ENCODE assay signal across 25 cellular contexts in the genomic region with DNA sequence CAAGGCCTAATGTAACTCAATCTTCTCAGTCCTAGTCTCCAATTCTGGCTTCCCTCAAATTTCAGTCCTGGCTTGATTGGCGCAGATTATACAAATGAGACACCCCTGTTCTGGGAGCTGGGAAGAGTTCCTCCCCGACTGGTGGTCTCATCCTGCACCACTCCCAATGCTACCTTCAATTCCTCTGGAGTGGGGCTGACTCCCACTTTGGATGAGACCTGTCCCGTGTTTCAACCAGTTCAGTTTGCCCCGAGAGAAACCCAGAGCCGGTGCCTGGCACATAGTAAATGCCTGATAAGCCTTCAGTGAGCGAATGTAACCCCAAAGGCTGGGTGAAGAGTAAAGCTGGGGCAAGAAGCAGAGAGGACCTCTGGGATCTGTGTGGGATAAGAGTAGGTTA. TPM values are rescaled to one million over a fixed set of nuclear protein-coding genes. Genes with fewer than 3 reads are reported as not detected.
DNase-seq lines count a peak whose midpoint lies in the region; ATAC-seq and TF ChIP-seq lines count a peak whose summit lies in the region.
"Had no signal": no experiment of that assay in that cellular context is flagged by ENCODE, and none has a peak within 500 bp of the region (broad histone marks: within the 10 kb centered on the region; RNA-seq: fewer than 3 reads in every experiment).

No MANE protein-coding gene starts in this region.

- H3K4me1 Mint-ChIP-seq in GM23338: peaks cover 4% of the 10 kb centered on the region

- H3K79me2 ChIP-seq in GM23338 (replicated peaks; ENCODE audit: insufficient read depth): no peaks in the 10 kb centered on the region
- no peaks in the 10 kb centered on the region for H3K79me2 ChIP-seq in OCI-LY7 (ENCODE audit: insufficient read depth, low read depth, low read length)

- intact Hi-C loops in left ventricle myocardium inferior (cut with micrococcal nuclease) (no loop called here), OCI-LY7 (cut with micrococcal nuclease; ENCODE audit: unreplicated experiment) (no loop called here)

- H2AFZ ChIP-seq in GM23338: no peak overlapping the region
- H2AFZ ChIP-seq in OCI-LY7 (ENCODE audit: low read length): no peak overlapping the region
- H2AFZ ChIP-seq: GM23248 had no signal

- DNase-seq in right atrium auricular region (ENCODE audit: low spot score): no peak
- DNase-seq in left ventricle myocardium inferior: no peak
- DNase-seq in GM23338 (ENCODE audit: low spot score): no peak
- no peak for DNase-seq in OCI-LY7 (ENCODE audit: low spot score)
- no peak for DNase-seq in NCI-H2196 (lab: John Stamatoyannopoulos, UW; ENCODE audit: unreplicated experiment)
- DNase-seq: AML-193; BE2C; CD4-positive, alpha-beta T cell; CD8-positive, alpha-beta memory T cell; DMS 273 treated with DMSO at 0.1 percent for 48 hours; DMS79; EL; GDM1; GM23248; H9 had no signal

- H3K9me2 ChIP-seq in GM23338 (ENCODE audit: insufficient read depth) (no peaks in the 10 kb centered on the region), OCI-LY7 (ENCODE audit: insufficient read depth, low read length) (no peaks in the 10 kb centered on the region)

- H3K27ac ChIP-seq in right atrium auricular region (peak overlapping the region; percentile 46 to 75), left ventricle myocardium inferior (replicated peaks) (no peak overlapping the region), angular gyrus (ENCODE audit: low read depth, low read length) (peak overlapping the region; percentile 92), cingulate gyrus (ENCODE audit: low read depth, low read length) (peak overlapping the region; percentile 54), temporal lobe (ENCODE audit: low read depth, low read length) (peak overlapping the region; percentile 41), GM23338 (ENCODE audit: low read depth) (no peak overlapping the region), OCI-LY7 (ENCODE audit: low read depth, low read length, poor library complexity, severe bottlenecking) (no peak overlapping the region)
- H3K27ac ChIP-seq: 22Rv1; BLaER1 treated with 17β-estradiol and CSF1 and Interleukin-3, amounts not matched to agents 10 nM and 100 nM; GM23248 had no signal

- H3K27me3 ChIP-seq in right atrium auricular region (no peaks in the 10 kb centered on the region), left ventricle myocardium inferior (ENCODE audit: low read depth) (no peaks in the 10 kb centered on the region), GM23338 (ENCODE audit: insufficient read depth) (no peaks in the 10 kb centered on the region)
- H3K27me3 ChIP-seq: BE2C had no signal

- H3K4me2 ChIP-seq in GM23338 (no peak overlapping the region), OCI-LY7 (ENCODE audit: low read length) (no peak overlapping the region)
- H3K4me2 ChIP-seq: BLaER1 treated with 17β-estradiol and CSF1 and Interleukin-3, amounts not matched to agents 10 nM and 100 nM had no signal

- no TSS peak for BruUV-seq in OCI-LY7 (replicated peaks; lab: Mats Ljungman, UMichigan)

- no peaks in the 10 kb centered on the region for H3K4me1 ChIP-seq in right atrium auricular region
- peaks cover 8% of the 10 kb centered on the region for H3K4me1 ChIP-seq in left ventricle myocardium inferior
- H3K4me1 ChIP-seq in GM23338 (ENCODE audit: insufficient read depth): no peaks in the 10 kb centered on the region
- peaks cover 5% of the 10 kb centered on the region for H3K4me1 ChIP-seq in OCI-LY7 (ENCODE audit: insufficient read depth, low read length, poor library complexity, severe bottlenecking)

- no peak overlapping the region for H3K4me3 ChIP-seq in right atrium auricular region
- H3K4me3 ChIP-seq in left ventricle myocardium inferior: no peak overlapping the region
- H3K4me3 ChIP-seq in GM23338: no peak overlapping the region
- no peak overlapping the region for H3K4me3 ChIP-seq in OCI-LY7 (ENCODE audit: low read depth, low read length, poor library complexity, severe bottlenecking)
- H3K4me3 ChIP-seq: BLaER1 treated with 17β-estradiol and CSF1 and Interleukin-3, amounts not matched to agents 10 nM and 100 nM; GM12878; GM23248 had no signal

- ATAC-seq in GM23338: no peak
- ATAC-seq: GM12878, HCT116 had no signal

- no peak for TF ChIP-seq CTCF in right atrium auricular region (IDR thresholded peaks at IDR 0.05)
- no peak for TF ChIP-seq CTCF in left ventricle myocardium inferior (IDR thresholded peaks at IDR 0.05; ENCODE audit: borderline replicate concordance)
- no peak for TF ChIP-seq CTCF in GM23338 (conservative IDR thresholded peaks at IDR 0.05; ENCODE audit: low read depth in 2 of 2)
- TF ChIP-seq CTCF in OCI-LY7 (conservative IDR thresholded peaks at IDR 0.05; ENCODE audit: low read length): no peak

- H3K9me3 Mint-ChIP-seq in GM23338: no peaks in the 10 kb centered on the region
- H3K9me3 Mint-ChIP-seq: CD4-positive, alpha-beta T cell; CD8-positive, alpha-beta memory T cell had no signal

- H3K36me3 ChIP-seq in right atrium auricular region (no peaks in the 10 kb centered on the region), left ventricle myocardium inferior (no peaks in the 10 kb centered on the region), GM23338 (ENCODE audit: insufficient read depth) (no peaks in the 10 kb centered on the region), OCI-LY7 (ENCODE audit: insufficient read depth, low read length) (no peaks in the 10 kb centered on the region)
- H3K36me3 ChIP-seq: BE2C; BLaER1 treated with 17β-estradiol and CSF1 and Interleukin-3, amounts not matched to agents 10 nM and 100 nM had no signal

- no peaks in the 10 kb centered on the region for H3K9me3 ChIP-seq in right atrium auricular region
- no peaks in the 10 kb centered on the region for H3K9me3 ChIP-seq in left ventricle myocardium inferior (replicated peaks)
- H3K9me3 ChIP-seq in OCI-LY7 (ENCODE audit: low read length): no peaks in the 10 kb centered on the region
- H3K9me3 ChIP-seq: BE2C; BLaER1 treated with 17β-estradiol and CSF1 and Interleukin-3, amounts not matched to agents 10 nM and 100 nM had no signal

- peaks cover 6% of the 10 kb centered on the region for H3K27me3 Mint-ChIP-seq in GM23338 (ENCODE audit: insufficient read depth, low read depth, poor library complexity)
- H3K27me3 Mint-ChIP-seq: CD4-positive, alpha-beta T cell had no signal

- CTCF ChIA-PET in OCI-LY7 (lab: Charles Lee; ENCODE audit: unreplicated experiment): no interaction called here

- H3K4me3 Mint-ChIP-seq in GM23338: no peak overlapping the region
- H3K4me3 Mint-ChIP-seq: CD14-positive monocyte; CD4-positive, alpha-beta T cell had no signal

- POLR2A ChIA-PET in OCI-LY7 (lab: Charles Lee): no interaction called here

- H4K20me1 ChIP-seq in GM23338 (replicated peaks; ENCODE audit: insufficient read depth) (no peaks in the 10 kb centered on the region), OCI-LY7 (ENCODE audit: insufficient read depth, low read length) (no peaks in the 10 kb centered on the region)

- no peaks in the 10 kb centered on the region for H3F3A ChIP-seq in GM23338 (replicated peaks; ENCODE audit: low read depth)

- no peaks in the 10 kb centered on the region for H3K36me3 Mint-ChIP-seq in GM23338 (ENCODE audit: low read depth)
- H3K36me3 Mint-ChIP-seq: CD14-positive monocyte; CD8-positive, alpha-beta memory T cell had no signal

- no peak overlapping the region for H3K27ac Mint-ChIP-seq in GM23338
- H3K27ac Mint-ChIP-seq: CD14-positive monocyte; CD4-positive, alpha-beta T cell; H9 had no signal

TF ChIP-seq in GM23338, 12 proteins besides CTCF, POLR2A, EP300 and RAD21 (continues in another document):
- TF ChIP-seq EZH2 (IDR thresholded peaks at IDR 0.05; ENCODE audit: low read depth, unreplicated experiment) (no peak), STAT1 (IDR thresholded peaks at IDR 0.05; ENCODE audit: unreplicated experiment) (no peak), ZNF114 (CRISPR knock-in tag; IDR thresholded peaks at IDR 0.05) (no peak), JUNB (IDR thresholded peaks at IDR 0.05; ENCODE audit: unreplicated experiment) (no peak)

RNA-seq across cellular contexts. Expression of a gene that starts 4.0 kb away (rescaled TPM):
- total RNA-seq in right atrium auricular region (1 to 10 TPM; 2.8 to 3.5 TPM), left ventricle myocardium inferior (1.6 TPM), temporal lobe (107 TPM), OCI-LY7 (2022) (2.3 and 2.9 TPM in 2 replicates)
- total RNA-seq in GM23338 (2014; rRNA removed; shearing (Covaris generic)): 7.3 and 9.1 TPM in 2 replicates
- polyA plus RNA-seq in GM23338 (2016; fragmentation: Nextera tagmentation; extraction: Ambion mirVana): 2.5 and 3.7 TPM in 2 replicates
- 0.79 and 2.3 TPM in 2 replicates for total RNA-seq in OCI-LY7 (2014; rRNA removed; shearing (Covaris generic))

RNA-seq across cellular contexts. Expression of a gene that starts 17.8 kb away (rescaled TPM):
- total RNA-seq in right atrium auricular region (10 to 100 TPM in 1 of 2 donors, 1 to 10 TPM in 1; 7.2 to 12.7 TPM), left ventricle myocardium inferior (9.7 TPM), temporal lobe (0.74 TPM), OCI-LY7 (2022) (11.0 and 16.7 TPM in 2 replicates)
- 13.7 and 21.4 TPM in 2 replicates for total RNA-seq in GM23338 (2014; rRNA removed; shearing (Covaris generic))
- polyA plus RNA-seq in GM23338 (2016; fragmentation: Nextera tagmentation; extraction: Ambion mirVana): 4.7 and 5.2 TPM in 2 replicates
- 9.9 and 10.6 TPM in 2 replicates for total RNA-seq in OCI-LY7 (2014; rRNA removed; shearing (Covaris generic))

RNA-seq across cellular contexts. Expression of a gene that starts 29.1 kb away (rescaled TPM):
- under 1 TPM; 0.08 to 0.11 TPM for total RNA-seq in right atrium auricular region
- total RNA-seq in left ventricle myocardium inferior: 0.08 TPM
- total RNA-seq in temporal lobe: not detected
- 0.35 and 0.90 TPM in 2 replicates for total RNA-seq in GM23338 (2014; rRNA removed; shearing (Covaris generic))
- 0.23 and 0.44 TPM in 2 replicates for polyA plus RNA-seq in GM23338 (2016; fragmentation: Nextera tagmentation; extraction: Ambion mirVana)
- not detected in 2 replicates for total RNA-seq in OCI-LY7 (2014; rRNA removed; shearing (Covaris generic))
- total RNA-seq in OCI-LY7 (2022): not detected in 2 replicates
- total RNA-seq: GM23248, H4 had no signal
- polyA plus RNA-seq: AG04450; CD14-positive monocyte; CD8-positive, alpha-beta memory T cell; GM23248 had no signal

RNA-seq across cellular contexts. Expression of a gene that starts 31.3 kb away (rescaled TPM):
- total RNA-seq in right atrium auricular region (10 to 100 TPM in 1 of 2 donors, 1 to 10 TPM in 1; 9.5 to 14.4 TPM), left ventricle myocardium inferior (10.6 TPM), temporal lobe (5.4 TPM), OCI-LY7 (2022) (10.8 and 13.7 TPM in 2 replicates)
- total RNA-seq in GM23338 (2014; rRNA removed; shearing (Covaris generic)): 9.7 and 11.6 TPM in 2 replicates
- 4.4 and 4.5 TPM in 2 replicates for polyA plus RNA-seq in GM23338 (2016; fragmentation: Nextera tagmentation; extraction: Ambion mirVana)
- total RNA-seq in OCI-LY7 (2014; rRNA removed; shearing (Covaris generic)): not detected in 2 replicates

RNA-seq across cellular contexts. Expression of a gene that starts 32.3 kb away (rescaled TPM):
- total RNA-seq in right atrium auricular region (10 to 100 TPM; 47.8 to 64.8 TPM), left ventricle myocardium inferior (42.1 TPM), temporal lobe (1.2 TPM), OCI-LY7 (2022) (54.3 and 56.9 TPM in 2 replicates)
- total RNA-seq in GM23338 (2014; rRNA removed; shearing (Covaris generic)): 1.6 and 3.4 TPM in 2 replicates
- 9.5 and 10.1 TPM in 2 replicates for polyA plus RNA-seq in GM23338 (2016; fragmentation: Nextera tagmentation; extraction: Ambion mirVana)
- total RNA-seq in OCI-LY7 (2014; rRNA removed; shearing (Covaris generic)): 16.7 and 21.2 TPM in 2 replicates

Comparison
In these comparisons a context has a peak if more than half of its experiments do, and no peak if none do; other contexts are left out.
1. H3K27ac ChIP-seq: peak in right atrium auricular region (2 of 2), angular gyrus (single experiment), cingulate gyrus (single experiment) and temporal lobe (single experiment); none in left ventricle myocardium inferior (single experiment), GM23338 (single experiment) and OCI-LY7 (single experiment).
2. RNA of a gene that starts 4.0 kb away (total RNA-seq): 107 TPM in temporal lobe (single experiment); 7.3 to 9.1 TPM in GM23338, 2.8 to 3.5 TPM in right atrium auricular region, 0.79 to 2.9 TPM in OCI-LY7 and 1.6 TPM in left ventricle myocardium inferior (single experiment); every median in the first group is over 10 times any median in the second.